Comparison of ENCODE assay signal across 1 cellular context in the genomic region with DNA sequence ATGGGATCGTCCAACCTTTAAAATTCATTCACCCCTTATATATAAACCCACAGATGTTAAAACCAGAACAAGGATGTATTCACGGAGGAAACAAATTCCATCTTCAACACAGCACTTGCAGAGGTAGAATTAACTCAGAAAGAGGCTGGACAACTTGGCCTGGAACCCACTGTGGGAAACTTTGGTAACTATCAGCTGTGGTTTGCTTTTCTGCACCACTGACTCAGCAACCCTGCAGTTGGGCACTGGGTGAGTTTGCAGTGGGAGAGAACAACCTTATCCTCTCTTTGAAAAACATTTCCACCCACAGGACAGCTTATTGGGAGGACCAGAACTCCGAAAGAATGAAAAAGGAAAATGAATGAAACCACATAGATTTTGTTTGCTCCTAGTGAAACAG.
A peak's percentile ranks its signal among the peaks of the same experiment; 100 is the strongest.
TF ChIP-seq lines count a peak whose summit lies in the region.

No MANE protein-coding gene starts in this region.

TF ChIP-seq in K562, 482 proteins besides CTCF, POLR2A, EP300 and RAD21:
- TF ChIP-seq NFE2 (IDR thresholded peaks at IDR 0.05; ENCODE audit: low read depth), result 0 out of 2 replicates have a peak, but pooled peaks have one; percentile 26
- no peak for TF ChIP-seq SOX6 (IDR thresholded peaks at IDR 0.05)
- no peak for TF ChIP-seq BRF1 (IDR thresholded peaks at IDR 0.05; ENCODE audit: borderline replicate concordance, extremely low read depth, insufficient read length)
- TF ChIP-seq NR2C2 (CRISPR knock-in tag; IDR thresholded peaks at IDR 0.05), result no peak
- no peak for TF ChIP-seq NR2C2 (tag; IDR thresholded peaks at IDR 0.05)
- peak; percentile 25; the same call in 1 of the 2 replicates for TF ChIP-seq MAFG (tag; conservative IDR thresholded peaks at IDR 0.05)
